ENCODE assay signal across 1 cellular context in genomic region chr4:88745581-88746163, GRCh38.
TF ChIP-seq lines count a peak whose summit lies in the region.

No MANE protein-coding gene starts in this region.

TF ChIP-seq in IMR-90, 13 proteins besides CTCF, POLR2A, EP300 and RAD21:
- TF ChIP-seq CHD1 (IDR thresholded peaks at IDR 0.05; ENCODE audit: low read depth, low read length) = no peak
- no peak for TF ChIP-seq NFE2L2 (IDR thresholded peaks at IDR 0.05; ENCODE audit: low read depth, low read length)
- TF ChIP-seq CEBPB (IDR thresholded peaks at IDR 0.05; ENCODE audit: low read depth, low read length) = no peak
- no peak for TF ChIP-seq MAZ (IDR thresholded peaks at IDR 0.05; ENCODE audit: borderline replicate concordance, low read depth, low read length)
- TF ChIP-seq USF2 (IDR thresholded peaks at IDR 0.05; ENCODE audit: low read depth, low read length) = no peak
- no peak for TF ChIP-seq FOS (IDR thresholded peaks at IDR 0.05; ENCODE audit: low read depth, low read length)
- no peak for TF ChIP-seq ELK1 (IDR thresholded peaks at IDR 0.05; ENCODE audit: borderline replicate concordance, low read depth, low read length)
- no peak for TF ChIP-seq RCOR1 (IDR thresholded peaks at IDR 0.05; ENCODE audit: insufficient replicate concordance, low read length)
- no peak for TF ChIP-seq SMC3 (IDR thresholded peaks at IDR 0.05; ENCODE audit: low read depth, low read length)
- no peak for TF ChIP-seq BHLHE40 (IDR thresholded peaks at IDR 0.05; ENCODE audit: low read depth, low read length)
- no peak for TF ChIP-seq MAFK (IDR thresholded peaks at IDR 0.05; ENCODE audit: low read depth, low read length)
- TF ChIP-seq RFX5 (IDR thresholded peaks at IDR 0.05; ENCODE audit: low read depth, low read length) = no peak
- TF ChIP-seq MXI1 (IDR thresholded peaks at IDR 0.05; ENCODE audit: borderline replicate concordance, low read depth, low read length) = no peak
